1 cellular context compared by ENCODE assay signal in the genomic region with DNA sequence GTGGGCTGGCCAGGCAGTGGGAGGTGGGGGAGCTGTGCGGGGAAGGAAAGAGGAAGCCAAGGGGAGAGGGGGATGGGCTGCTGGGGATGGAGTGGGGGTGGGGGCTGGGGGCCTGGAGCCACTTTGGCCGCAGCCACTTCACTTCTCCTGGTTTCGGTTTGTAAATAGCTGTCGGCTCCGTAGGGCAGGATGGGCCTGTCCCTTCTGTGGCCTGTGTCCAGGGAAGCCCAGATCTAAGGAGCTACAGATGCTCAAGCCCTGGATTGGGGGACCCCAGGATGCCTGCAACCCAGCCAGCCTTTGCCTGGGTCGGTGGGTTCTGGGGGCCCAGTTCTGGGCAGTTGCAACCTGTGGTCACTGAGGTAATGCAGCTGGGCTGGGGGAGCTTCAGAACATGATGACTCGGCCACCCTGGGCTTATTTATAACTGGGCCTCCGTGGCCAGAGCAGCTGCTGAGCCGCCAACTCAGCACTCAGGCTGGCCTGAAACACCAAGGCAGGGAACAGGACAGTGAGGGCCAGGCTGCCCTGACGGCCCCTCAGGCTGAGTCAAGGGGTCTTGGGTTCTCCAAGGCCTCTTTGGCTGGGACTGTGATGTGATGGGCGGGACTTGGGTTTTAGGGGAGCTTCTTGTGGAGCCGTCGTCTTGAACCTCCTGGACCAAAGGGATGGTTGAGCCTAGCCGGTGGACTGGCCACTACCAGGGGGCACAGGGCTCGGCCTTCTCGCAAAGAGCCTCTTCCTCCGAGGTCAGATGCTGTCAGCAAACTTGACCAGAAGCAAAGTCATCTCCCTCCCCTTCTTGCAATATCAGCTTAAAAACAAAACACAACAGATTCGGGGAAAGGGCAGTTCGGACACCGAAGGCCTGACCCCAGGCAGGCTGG.
TF ChIP-seq lines count a peak whose summit lies in the region.

No MANE protein-coding gene starts in this region.

TF ChIP-seq in K562, 482 proteins besides CTCF, POLR2A, EP300 and RAD21 (continued from another document and continues in another):
- TF ChIP-seq, protein P1, sequence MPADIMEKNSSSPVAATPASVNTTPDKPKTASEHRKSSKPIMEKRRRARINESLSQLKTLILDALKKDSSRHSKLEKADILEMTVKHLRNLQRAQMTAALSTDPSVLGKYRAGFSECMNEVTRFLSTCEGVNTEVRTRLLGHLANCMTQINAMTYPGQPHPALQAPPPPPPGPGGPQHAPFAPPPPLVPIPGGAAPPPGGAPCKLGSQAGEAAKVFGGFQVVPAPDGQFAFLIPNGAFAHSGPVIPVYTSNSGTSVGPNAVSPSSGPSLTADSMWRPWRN (IDR thresholded peaks at IDR 0.05; ENCODE audit: low read depth) = no peak
- TF ChIP-seq, protein P2, sequence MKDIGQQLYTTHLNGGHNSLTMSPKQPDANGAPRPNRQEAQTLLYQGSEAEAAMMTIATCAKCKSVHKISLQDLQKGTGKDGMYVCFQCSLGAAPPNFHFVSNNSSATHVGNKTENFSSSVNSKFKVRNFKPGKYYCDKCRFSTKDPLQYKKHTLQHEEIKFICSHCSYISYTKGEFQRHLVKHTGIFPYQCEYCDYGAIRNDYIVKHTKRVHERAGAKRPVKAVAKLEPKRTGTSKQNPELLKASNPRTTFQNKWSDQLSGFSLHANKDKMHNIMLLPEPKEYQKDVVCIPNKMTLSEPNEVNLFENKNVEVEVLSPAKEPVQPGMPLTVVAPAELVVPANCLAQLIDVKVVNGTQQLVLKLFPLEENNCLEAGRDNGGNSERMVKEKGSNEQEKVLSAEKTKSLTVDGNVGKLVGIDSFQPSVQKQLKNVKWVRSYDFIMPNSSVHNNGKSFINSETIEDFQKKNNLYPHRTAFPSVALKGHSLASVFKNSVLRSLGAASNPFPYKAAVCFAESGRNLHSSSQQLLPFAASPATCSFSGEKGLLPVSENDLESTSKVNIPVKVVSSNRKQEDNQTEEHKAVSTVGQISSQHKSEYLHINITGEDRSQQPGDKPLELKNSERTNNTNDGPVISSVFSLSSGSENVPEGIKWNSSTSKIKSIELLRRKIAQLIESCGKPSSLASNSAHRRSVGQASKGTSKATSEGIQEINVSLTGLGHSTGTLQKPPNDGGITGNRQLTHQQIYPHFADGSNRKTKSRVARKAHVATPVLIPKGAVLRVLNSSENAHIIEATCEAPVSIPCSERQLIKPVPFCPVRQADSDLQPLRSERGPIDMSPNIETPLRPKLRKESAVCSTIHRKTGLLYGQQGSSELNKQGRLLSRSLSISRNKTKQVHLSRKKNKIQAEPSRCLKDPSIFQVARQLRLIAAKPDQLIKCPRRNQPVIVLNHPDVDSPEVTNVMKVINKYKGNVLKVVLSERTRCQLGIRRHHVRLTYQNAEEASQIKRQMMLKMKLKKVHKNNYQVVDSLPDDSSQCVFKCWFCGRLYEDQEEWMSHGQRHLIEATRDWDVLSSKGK (CRISPR knock-in tag; IDR thresholded peaks at IDR 0.05) = no peak
- TF ChIP-seq BRD4 (IDR thresholded peaks at IDR 0.05) (peak; percentile 83; the same call in 1 of the 2 replicates), SAFB2 (IDR thresholded peaks at IDR 0.05; ENCODE audit: borderline replicate concordance, low read depth, low read length, severe bottlenecking) (no peak), JUND (IDR thresholded peaks at IDR 0.05; ENCODE audit: borderline replicate concordance, low read depth, low read length) (0 out of 2 replicates have a peak, but pooled peaks have one; percentile 4), JUND (tag; IDR thresholded peaks at IDR 0.05; ENCODE audit: borderline replicate concordance, low read depth, low read length) (no peak), WHSC1 (IDR thresholded peaks at IDR 0.05; ENCODE audit: low read length) (no peak), ZNF780A (CRISPR knock-in tag; IDR thresholded peaks at IDR 0.05) (no peak), ZBTB7A (IDR thresholded peaks at IDR 0.05; ENCODE audit: borderline replicate concordance, control insufficient read depth, low read depth, low read length) (peak; percentile 84), RFX1 (IDR thresholded peaks at IDR 0.05) (no peak), ZNF584 (CRISPR knock-in tag; IDR thresholded peaks at IDR 0.05; ENCODE audit: low read depth) (peak; percentile 65; the same call in 1 of the 2 replicates), GABPB2 (CRISPR knock-in tag; conservative IDR thresholded peaks at IDR 0.05) (no peak), CSDE1 (IDR thresholded peaks at IDR 0.05) (no peak), ZKSCAN8 (CRISPR knock-in tag; IDR thresholded peaks at IDR 0.05) (no peak), PHF8 (IDR thresholded peaks at IDR 0.05; ENCODE audit: borderline replicate concordance, low read length) (peak; percentile 28; the same call in 1 of the 2 replicates), ERF (CRISPR knock-in tag; IDR thresholded peaks at IDR 0.05) (peak; percentile 15; the same call in 1 of the 2 replicates), STAT5A (IDR thresholded peaks at IDR 0.05; ENCODE audit: borderline replicate concordance, low read length) (no peak), NFRKB (IDR thresholded peaks at IDR 0.05; ENCODE audit: low read depth) (peak; percentile 33; the same call in 1 of the 2 replicates), ASH1L (IDR thresholded peaks at IDR 0.05; ENCODE audit: borderline replicate concordance, low read depth, partially characterized antibody) (no peak), NCOR1 (IDR thresholded peaks at IDR 0.05) (no peak), ZFX (CRISPR knock-in tag; IDR thresholded peaks at IDR 0.05) (peak; percentile 43), KAT7 (CRISPR knock-in tag; IDR thresholded peaks at IDR 0.05; ENCODE audit: borderline replicate concordance) (no peak), ZNF24 (IDR thresholded peaks at IDR 0.05) (no peak), HNRNPH1 (optimal IDR thresholded peaks at IDR 0.05; ENCODE audit: low read depth, low read length) (no peak), ZNF766 (CRISPR knock-in tag; conservative IDR thresholded peaks at IDR 0.05) (peak; percentile 61; the same call in 1 of the 2 replicates), IFI16 (CRISPR knock-in tag; IDR thresholded peaks at IDR 0.05) (no peak), NFE2 (IDR thresholded peaks at IDR 0.05; ENCODE audit: low read depth) (peak; percentile 68), NCOA1 (IDR thresholded peaks at IDR 0.05; ENCODE audit: low read depth) (no peak), SMAD4 (CRISPR knock-in tag; conservative IDR thresholded peaks at IDR 0.05) (no peak), MEF2D (tag; conservative IDR thresholded peaks at IDR 0.05; ENCODE audit: low read depth) (no peak), ZFP1 (CRISPR knock-in tag; IDR thresholded peaks at IDR 0.05) (no peak), HDAC1 (IDR thresholded peaks at IDR 0.05) (no peak), TAL1 (IDR thresholded peaks at IDR 0.05) (no peak), NR2C2 (CRISPR knock-in tag; IDR thresholded peaks at IDR 0.05) (peak; percentile 19; the same call in 1 of the 2 replicates), NR2C2 (tag; IDR thresholded peaks at IDR 0.05) (no peak), SMAD2 (IDR thresholded peaks at IDR 0.05; ENCODE audit: low read depth, low read length) (no peak), LCOR (CRISPR knock-in tag; IDR thresholded peaks at IDR 0.05) (no peak), NR4A1 (CRISPR knock-in tag; IDR thresholded peaks at IDR 0.05) (no peak), NR4A1 (tag; IDR thresholded peaks at IDR 0.05) (0 out of 2 replicates have a peak, but pooled peaks have one; percentile 18), TAF7 (tag; IDR thresholded peaks at IDR 0.05) (no peak), KAT2B (IDR thresholded peaks at IDR 0.05; ENCODE audit: low read depth, low read length) (no peak)
- TF ChIP-seq, protein P3, sequence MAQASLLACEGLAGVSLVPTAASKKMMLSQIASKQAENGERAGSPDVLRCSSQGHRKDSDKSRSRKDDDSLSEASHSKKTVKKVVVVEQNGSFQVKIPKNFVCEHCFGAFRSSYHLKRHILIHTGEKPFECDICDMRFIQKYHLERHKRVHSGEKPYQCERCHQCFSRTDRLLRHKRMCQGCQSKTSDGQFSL (CRISPR knock-in tag; IDR thresholded peaks at IDR 0.05) = peak; percentile 52; the same call in 1 of the 2 replicates
- TF ChIP-seq, protein P3 (tag; IDR thresholded peaks at IDR 0.05) = no peak
- TF ChIP-seq, protein P4, sequence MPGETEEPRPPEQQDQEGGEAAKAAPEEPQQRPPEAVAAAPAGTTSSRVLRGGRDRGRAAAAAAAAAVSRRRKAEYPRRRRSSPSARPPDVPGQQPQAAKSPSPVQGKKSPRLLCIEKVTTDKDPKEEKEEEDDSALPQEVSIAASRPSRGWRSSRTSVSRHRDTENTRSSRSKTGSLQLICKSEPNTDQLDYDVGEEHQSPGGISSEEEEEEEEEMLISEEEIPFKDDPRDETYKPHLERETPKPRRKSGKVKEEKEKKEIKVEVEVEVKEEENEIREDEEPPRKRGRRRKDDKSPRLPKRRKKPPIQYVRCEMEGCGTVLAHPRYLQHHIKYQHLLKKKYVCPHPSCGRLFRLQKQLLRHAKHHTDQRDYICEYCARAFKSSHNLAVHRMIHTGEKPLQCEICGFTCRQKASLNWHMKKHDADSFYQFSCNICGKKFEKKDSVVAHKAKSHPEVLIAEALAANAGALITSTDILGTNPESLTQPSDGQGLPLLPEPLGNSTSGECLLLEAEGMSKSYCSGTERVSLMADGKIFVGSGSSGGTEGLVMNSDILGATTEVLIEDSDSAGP (CRISPR knock-in tag; IDR thresholded peaks at IDR 0.05) = 0 out of 2 replicates have a peak, but pooled peaks have one; percentile 8
- TF ChIP-seq, protein P5, sequence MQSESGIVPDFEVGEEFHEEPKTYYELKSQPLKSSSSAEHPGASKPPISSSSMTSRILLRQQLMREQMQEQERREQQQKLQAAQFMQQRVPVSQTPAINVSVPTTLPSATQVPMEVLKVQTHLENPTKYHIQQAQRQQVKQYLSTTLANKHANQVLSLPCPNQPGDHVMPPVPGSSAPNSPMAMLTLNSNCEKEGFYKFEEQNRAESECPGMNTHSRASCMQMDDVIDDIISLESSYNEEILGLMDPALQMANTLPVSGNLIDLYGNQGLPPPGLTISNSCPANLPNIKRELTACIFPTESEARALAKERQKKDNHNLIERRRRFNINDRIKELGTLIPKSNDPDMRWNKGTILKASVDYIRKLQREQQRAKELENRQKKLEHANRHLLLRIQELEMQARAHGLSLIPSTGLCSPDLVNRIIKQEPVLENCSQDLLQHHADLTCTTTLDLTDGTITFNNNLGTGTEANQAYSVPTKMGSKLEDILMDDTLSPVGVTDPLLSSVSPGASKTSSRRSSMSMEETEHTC (IDR thresholded peaks at IDR 0.05) = no peak
- TF ChIP-seq, protein P6, sequence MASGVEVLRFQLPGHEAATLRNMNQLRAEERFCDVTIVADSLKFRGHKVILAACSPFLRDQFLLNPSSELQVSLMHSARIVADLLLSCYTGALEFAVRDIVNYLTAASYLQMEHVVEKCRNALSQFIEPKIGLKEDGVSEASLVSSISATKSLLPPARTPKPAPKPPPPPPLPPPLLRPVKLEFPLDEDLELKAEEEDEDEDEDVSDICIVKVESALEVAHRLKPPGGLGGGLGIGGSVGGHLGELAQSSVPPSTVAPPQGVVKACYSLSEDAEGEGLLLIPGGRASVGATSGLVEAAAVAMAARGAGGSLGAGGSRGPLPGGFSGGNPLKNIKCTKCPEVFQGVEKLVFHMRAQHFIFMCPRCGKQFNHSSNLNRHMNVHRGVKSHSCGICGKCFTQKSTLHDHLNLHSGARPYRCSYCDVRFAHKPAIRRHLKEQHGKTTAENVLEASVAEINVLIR (CRISPR knock-in tag; IDR thresholded peaks at IDR 0.05) = no peak
- TF ChIP-seq, protein P7, sequence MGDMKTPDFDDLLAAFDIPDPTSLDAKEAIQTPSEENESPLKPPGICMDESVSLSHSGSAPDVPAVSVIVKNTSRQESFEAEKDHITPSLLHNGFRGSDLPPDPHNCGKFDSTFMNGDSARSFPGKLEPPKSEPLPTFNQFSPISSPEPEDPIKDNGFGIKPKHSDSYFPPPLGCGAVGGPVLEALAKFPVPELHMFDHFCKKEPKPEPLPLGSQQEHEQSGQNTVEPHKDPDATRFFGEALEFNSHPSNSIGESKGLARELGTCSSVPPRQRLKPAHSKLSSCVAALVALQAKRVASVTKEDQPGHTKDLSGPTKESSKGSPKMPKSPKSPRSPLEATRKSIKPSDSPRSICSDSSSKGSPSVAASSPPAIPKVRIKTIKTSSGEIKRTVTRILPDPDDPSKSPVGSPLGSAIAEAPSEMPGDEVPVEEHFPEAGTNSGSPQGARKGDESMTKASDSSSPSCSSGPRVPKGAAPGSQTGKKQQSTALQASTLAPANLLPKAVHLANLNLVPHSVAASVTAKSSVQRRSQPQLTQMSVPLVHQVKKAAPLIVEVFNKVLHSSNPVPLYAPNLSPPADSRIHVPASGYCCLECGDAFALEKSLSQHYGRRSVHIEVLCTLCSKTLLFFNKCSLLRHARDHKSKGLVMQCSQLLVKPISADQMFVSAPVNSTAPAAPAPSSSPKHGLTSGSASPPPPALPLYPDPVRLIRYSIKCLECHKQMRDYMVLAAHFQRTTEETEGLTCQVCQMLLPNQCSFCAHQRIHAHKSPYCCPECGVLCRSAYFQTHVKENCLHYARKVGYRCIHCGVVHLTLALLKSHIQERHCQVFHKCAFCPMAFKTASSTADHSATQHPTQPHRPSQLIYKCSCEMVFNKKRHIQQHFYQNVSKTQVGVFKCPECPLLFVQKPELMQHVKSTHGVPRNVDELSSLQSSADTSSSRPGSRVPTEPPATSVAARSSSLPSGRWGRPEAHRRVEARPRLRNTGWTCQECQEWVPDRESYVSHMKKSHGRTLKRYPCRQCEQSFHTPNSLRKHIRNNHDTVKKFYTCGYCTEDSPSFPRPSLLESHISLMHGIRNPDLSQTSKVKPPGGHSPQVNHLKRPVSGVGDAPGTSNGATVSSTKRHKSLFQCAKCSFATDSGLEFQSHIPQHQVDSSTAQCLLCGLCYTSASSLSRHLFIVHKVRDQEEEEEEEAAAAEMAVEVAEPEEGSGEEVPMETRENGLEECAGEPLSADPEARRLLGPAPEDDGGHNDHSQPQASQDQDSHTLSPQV (IDR thresholded peaks at IDR 0.05) = peak; percentile 82
- TF ChIP-seq, protein P8, sequence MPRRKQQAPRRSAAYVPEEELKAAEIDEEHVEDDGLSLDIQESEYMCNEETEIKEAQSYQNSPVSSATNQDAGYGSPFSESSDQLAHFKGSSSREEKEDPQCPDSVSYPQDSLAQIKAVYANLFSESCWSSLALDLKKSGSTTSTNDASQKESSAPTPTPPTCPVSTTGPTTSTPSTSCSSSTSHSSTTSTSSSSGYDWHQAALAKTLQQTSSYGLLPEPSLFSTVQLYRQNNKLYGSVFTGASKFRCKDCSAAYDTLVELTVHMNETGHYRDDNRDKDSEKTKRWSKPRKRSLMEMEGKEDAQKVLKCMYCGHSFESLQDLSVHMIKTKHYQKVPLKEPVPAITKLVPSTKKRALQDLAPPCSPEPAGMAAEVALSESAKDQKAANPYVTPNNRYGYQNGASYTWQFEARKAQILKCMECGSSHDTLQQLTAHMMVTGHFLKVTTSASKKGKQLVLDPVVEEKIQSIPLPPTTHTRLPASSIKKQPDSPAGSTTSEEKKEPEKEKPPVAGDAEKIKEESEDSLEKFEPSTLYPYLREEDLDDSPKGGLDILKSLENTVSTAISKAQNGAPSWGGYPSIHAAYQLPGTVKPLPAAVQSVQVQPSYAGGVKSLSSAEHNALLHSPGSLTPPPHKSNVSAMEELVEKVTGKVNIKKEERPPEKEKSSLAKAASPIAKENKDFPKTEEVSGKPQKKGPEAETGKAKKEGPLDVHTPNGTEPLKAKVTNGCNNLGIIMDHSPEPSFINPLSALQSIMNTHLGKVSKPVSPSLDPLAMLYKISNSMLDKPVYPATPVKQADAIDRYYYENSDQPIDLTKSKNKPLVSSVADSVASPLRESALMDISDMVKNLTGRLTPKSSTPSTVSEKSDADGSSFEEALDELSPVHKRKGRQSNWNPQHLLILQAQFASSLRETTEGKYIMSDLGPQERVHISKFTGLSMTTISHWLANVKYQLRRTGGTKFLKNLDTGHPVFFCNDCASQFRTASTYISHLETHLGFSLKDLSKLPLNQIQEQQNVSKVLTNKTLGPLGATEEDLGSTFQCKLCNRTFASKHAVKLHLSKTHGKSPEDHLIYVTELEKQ (CRISPR knock-in tag; IDR thresholded peaks at IDR 0.05) = no peak
